ENCODE assay signal across 9 cellular contexts in the genomic region with DNA sequence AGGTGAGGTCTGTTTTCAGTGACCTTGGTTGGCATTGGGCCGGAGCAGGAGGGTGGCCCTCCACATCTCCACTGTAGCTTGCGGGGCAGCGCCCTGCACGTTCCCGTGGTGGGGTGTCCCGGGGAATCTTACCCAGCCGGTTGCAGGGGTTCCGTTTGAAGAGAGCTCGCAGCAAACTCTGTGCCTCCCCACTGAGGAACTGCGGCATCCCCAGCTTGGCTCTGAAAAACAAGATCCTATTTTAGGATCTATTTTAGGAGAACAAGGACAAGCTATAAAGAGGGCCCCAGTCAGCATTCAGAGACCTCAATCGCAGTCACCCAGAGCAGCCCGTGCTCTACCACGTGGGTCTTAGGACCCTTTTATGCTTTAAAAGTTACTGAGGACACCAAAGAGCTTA.
DNase-seq lines count a peak whose midpoint lies in the region; ATAC-seq and TF ChIP-seq lines count a peak whose summit lies in the region.
"Had no signal": no experiment of that assay in that cellular context is flagged by ENCODE, and none has a peak within 500 bp of the region (broad histone marks: within the 10 kb centered on the region; RNA-seq: fewer than 3 reads in every experiment).

No MANE protein-coding gene starts in this region.

- ATAC-seq in natural killer cell (no peak), upper lobe of left lung (ENCODE audit: low FRiP score in 2 of 2) (no peak)

- peaks cover 6% of the 10 kb centered on the region for H3K4me1 Mint-ChIP-seq in dendritic cell treated with granulocyte-macrophage colony-stimulating factor and Interleukin-4, amounts not matched to agents 40 ng/mL and 50 ng/mL, for 4 days (ENCODE audit: low read depth)
- H3K4me1 Mint-ChIP-seq in natural killer cell: peaks cover 23 to 28% of the 10 kb centered on the region in 2 donors

- H3K27ac Mint-ChIP-seq in dendritic cell treated with granulocyte-macrophage colony-stimulating factor and Interleukin-4, amounts not matched to agents 40 ng/mL and 50 ng/mL, for 4 days: peak overlapping the region; percentile 85
- peak overlapping the region; percentile 92 to 93 for H3K27ac Mint-ChIP-seq in natural killer cell

- no peak overlapping the region for H3K4me3 Mint-ChIP-seq in dendritic cell treated with granulocyte-macrophage colony-stimulating factor and Interleukin-4, amounts not matched to agents 40 ng/mL and 50 ng/mL, for 4 days
- peak overlapping the region; percentile 84 for H3K4me3 Mint-ChIP-seq in natural killer cell

- H4K20me1 ChIP-seq in mammary epithelial cell (ENCODE audit: insufficient read depth, low read length): no peaks in the 10 kb centered on the region

- BruUV-seq in mammary epithelial cell (replicated peaks; lab: Mats Ljungman, UMichigan): no TSS peak

- intact Hi-C loops in breast epithelium (cut with DNase I; ENCODE audit: low total_unique reads) (no loop called here), mammary epithelial cell (cut with micrococcal nuclease) (no loop called here), natural killer cell (cut with micrococcal nuclease) (loop anchor here (10.0 kb wide), 1 partner anchor 214 kb away; no protein-coding TSS in a partner anchor)
- intact Hi-C loops in dendritic cell treated with granulocyte-macrophage colony-stimulating factor and Interleukin-4, amounts not matched to agents 40 ng/mL and 50 ng/mL, for 4 days (cut with micrococcal nuclease): loop anchor here (2.0 kb wide), 1 partner anchor 138 kb away; a partner anchor contains a TSS

- no peak for TF ChIP-seq EP300 in upper lobe of left lung (IDR thresholded peaks at IDR 0.05)

- H2AFZ ChIP-seq in mammary epithelial cell (ENCODE audit: low read depth, low read length): no peak overlapping the region

- no peaks in the 10 kb centered on the region for H3K27me3 ChIP-seq in breast epithelium
- H3K27me3 ChIP-seq in mammary epithelial cell (ENCODE audit: insufficient read depth, low read length): no peaks in the 10 kb centered on the region
- H3K27me3 ChIP-seq in upper lobe of left lung: no peaks in the 10 kb centered on the region
- H3K27me3 ChIP-seq: MG63 had no signal

- H3K4me3 ChIP-seq in breast epithelium (no peak overlapping the region), mammary epithelial cell (replicated peaks in 1 of 3; ENCODE audit: insufficient read depth in 1 of 3, low read depth in 2 of 3, low read length in 3 of 3) (no peak overlapping the region), upper lobe of left lung (no peak overlapping the region)
- H3K4me3 ChIP-seq: MG63 had no signal

- H3K27ac ChIP-seq in breast epithelium (peak overlapping the region; percentile 33 to 41), mammary epithelial cell (ENCODE audit: insufficient read depth, low read depth, low read length) (no peak overlapping the region), upper lobe of left lung (peak overlapping the region; percentile 70 to 73 (median 72))

- TF ChIP-seq POLR2A in breast epithelium (IDR thresholded peaks at IDR 0.05): no peak
- TF ChIP-seq POLR2A in upper lobe of left lung (IDR thresholded peaks at IDR 0.05): no peak

- TF ChIP-seq CTCF in breast epithelium (IDR thresholded peaks at IDR 0.05): no peak
- no peak for TF ChIP-seq CTCF in mammary epithelial cell (conservative IDR thresholded peaks at IDR 0.05 in 1 of 2, IDR thresholded peaks at IDR 0.05 in 1 of 2; ENCODE audit: extremely low read depth in 1 of 2, insufficient read depth in 1 of 2, low read depth in 1 of 2, low read length in 2 of 2)
- no peak for TF ChIP-seq CTCF in natural killer cell (IDR thresholded peaks at IDR 0.05)
- TF ChIP-seq CTCF in upper lobe of left lung (IDR thresholded peaks at IDR 0.05): no peak

- peaks cover 8% of the 10 kb centered on the region for H3K9me3 Mint-ChIP-seq in dendritic cell treated with granulocyte-macrophage colony-stimulating factor and Interleukin-4, amounts not matched to agents 40 ng/mL and 50 ng/mL, for 4 days
- H3K9me3 Mint-ChIP-seq in natural killer cell: no peaks in the 10 kb centered on the region

- no peak overlapping the region for H3K9ac ChIP-seq in mammary epithelial cell (ENCODE audit: insufficient read depth, low read length)

- no peaks in the 10 kb centered on the region for H3K27me3 Mint-ChIP-seq in dendritic cell treated with granulocyte-macrophage colony-stimulating factor and Interleukin-4, amounts not matched to agents 40 ng/mL and 50 ng/mL, for 4 days
- no peaks in the 10 kb centered on the region for H3K27me3 Mint-ChIP-seq in natural killer cell (ENCODE audit: low read depth in 2 of 2)

- no peaks in the 10 kb centered on the region for H3K79me2 ChIP-seq in mammary epithelial cell (ENCODE audit: insufficient read depth, low read length)

- DNase-seq in breast epithelium (ENCODE audit: low spot score in 2 of 2) (no peak), mammary epithelial cell (no peak), natural killer cell (no peak), upper lobe of left lung (no peak), NCI-H526 (lab: John Stamatoyannopoulos, UW) (no peak), 8988T (no peak), SKM-1 treated with dmso at 0.1 percent for 144 hours (lab: John Stamatoyannopoulos, UW; ENCODE audit: unreplicated experiment) (no peak)
- DNase-seq: MG63 had no signal

- H3K9me3 ChIP-seq in breast epithelium: no peaks in the 10 kb centered on the region
- no peaks in the 10 kb centered on the region for H3K9me3 ChIP-seq in mammary epithelial cell (replicated peaks; ENCODE audit: insufficient read depth, low read length)
- no peaks in the 10 kb centered on the region for H3K9me3 ChIP-seq in upper lobe of left lung
- H3K9me3 ChIP-seq: MG63 had no signal

- no peak overlapping the region for H3K4me2 ChIP-seq in mammary epithelial cell (ENCODE audit: insufficient read depth, low read depth, low read length)

- no peaks in the 10 kb centered on the region for H3K4me1 ChIP-seq in breast epithelium
- no peaks in the 10 kb centered on the region for H3K4me1 ChIP-seq in mammary epithelial cell (ENCODE audit: insufficient read depth, low read length)
- peaks cover 21 to 36% (median 26%) of the 10 kb centered on the region in 4 donors for H3K4me1 ChIP-seq in upper lobe of left lung

- WGBS in mammary epithelial cell (ENCODE audit: low coverage, missing lambda C conversion rate): 97% methylated on average over 13 of the region's 13 CpGs
- WGBS in upper lobe of left lung, 2 donors: 92 to 94% methylated on average over 12 of the region's 13 CpGs

- H3K36me3 ChIP-seq in breast epithelium (no peaks in the 10 kb centered on the region), mammary epithelial cell (ENCODE audit: insufficient read depth, low read length) (peaks cover 4% of the 10 kb centered on the region), upper lobe of left lung (peaks cover 4 to 80% (median 32%) of the 10 kb centered on the region in 4 donors)
- H3K36me3 ChIP-seq: MG63 had no signal

- dilution Hi-C loops in mammary epithelial cell (cut with HindIII; ENCODE audit: low sequenced_read_pairs): no loop called here

- CTCF ChIA-PET in mammary epithelial cell (lab: Charles Lee; ENCODE audit: low non-redundant PET): no interaction called here

- in situ Hi-C loops in mammary epithelial cell (cut with MboI; ENCODE audit: low sequenced_read_pairs in 2 of 2): no loop called here

- H3K36me3 Mint-ChIP-seq in dendritic cell treated with granulocyte-macrophage colony-stimulating factor and Interleukin-4, amounts not matched to agents 40 ng/mL and 50 ng/mL, for 4 days (ENCODE audit: low read depth): peaks cover 14% of the 10 kb centered on the region
- H3K36me3 Mint-ChIP-seq in natural killer cell: no peaks in the 10 kb centered on the region

Comparison
In these comparisons a context has a peak if more than half of its experiments do, and no peak if none do; other contexts are left out.
1. intact Hi-C loops: an anchor here in dendritic cell treated with granulocyte-macrophage colony-stimulating factor and Interleukin-4, amounts not matched to agents 40 ng/mL and 50 ng/mL, for 4 days (2.0 kb wide) and natural killer cell (10.0 kb wide); none called in breast epithelium and mammary epithelial cell.